ENCODE assay signal across 1 cellular context in the genomic region with DNA sequence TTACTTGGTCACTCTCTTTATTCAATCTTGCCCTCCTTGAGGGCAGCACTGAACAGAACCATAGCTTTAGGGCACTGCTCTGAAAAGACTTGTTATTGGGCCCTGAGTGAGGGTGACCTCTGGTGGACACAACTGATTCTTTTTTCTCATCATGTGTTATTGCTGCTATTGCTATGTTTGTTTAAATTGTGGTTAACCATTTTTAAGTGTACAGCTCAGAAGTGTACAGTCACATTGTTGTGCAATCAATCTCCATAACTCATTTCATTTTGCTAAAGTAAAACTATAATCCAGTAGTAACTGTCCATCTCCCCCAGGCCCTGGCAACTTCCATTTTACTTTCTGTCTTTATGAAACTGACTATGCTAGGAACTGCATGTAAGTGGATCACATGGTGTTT.
TF ChIP-seq lines count a peak whose summit lies in the region.

No MANE protein-coding gene starts in this region.

TF ChIP-seq in GM23338, 12 proteins besides CTCF, POLR2A, EP300 and RAD21 (continued from another document):
- TF ChIP-seq JUNB (IDR thresholded peaks at IDR 0.05; ENCODE audit: unreplicated experiment), result no peak
- no peak for TF ChIP-seq STAT1 (IDR thresholded peaks at IDR 0.05; ENCODE audit: unreplicated experiment)
